In the genomic region with DNA sequence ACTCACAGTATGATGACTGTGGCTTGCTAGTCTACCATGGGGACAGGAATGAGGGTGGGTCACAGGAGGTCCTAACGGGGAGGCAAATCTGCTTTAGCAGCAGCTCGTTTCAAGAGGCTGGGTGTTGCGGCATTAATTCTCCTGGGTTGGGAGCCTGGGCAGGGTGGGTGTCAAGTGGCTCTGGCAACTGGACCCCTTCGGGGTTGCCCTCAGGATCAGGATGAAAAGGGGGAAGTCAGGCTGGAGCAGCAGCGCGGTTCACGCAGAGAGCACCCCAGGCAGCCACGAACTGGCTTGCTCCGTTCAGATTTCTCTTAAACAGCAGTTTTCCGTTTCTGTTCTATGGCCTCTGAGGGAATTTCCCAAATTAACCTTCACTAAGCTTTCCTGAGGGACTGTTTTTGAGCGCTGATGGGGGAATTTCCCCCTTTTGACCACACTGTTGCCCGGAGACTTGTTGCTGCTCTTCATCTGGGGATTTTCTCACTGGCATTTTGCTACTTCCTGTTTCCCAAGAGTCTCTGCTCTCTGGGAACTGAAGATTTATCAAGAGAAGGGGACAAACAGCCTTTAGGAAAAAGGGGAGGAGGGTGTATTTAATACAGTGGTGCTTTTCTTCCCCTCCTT, we compare ENCODE assay signal across 1 cellular context.
TF ChIP-seq lines count a peak whose summit lies in the region.

No MANE protein-coding gene starts in this region.

TF ChIP-seq in H1, 55 proteins besides CTCF, POLR2A, EP300 and RAD21:
- TF ChIP-seq RBBP5 (IDR thresholded peaks at IDR 0.05; ENCODE audit: borderline replicate concordance, low read depth, low read length): no peak
- no peak for TF ChIP-seq GTF2F1 (IDR thresholded peaks at IDR 0.05; ENCODE audit: borderline replicate concordance, low read depth, low read length)
- no peak for TF ChIP-seq KDM1A (IDR thresholded peaks at IDR 0.05; ENCODE audit: borderline replicate concordance, low read length)
- no peak for TF ChIP-seq CTBP2 (IDR thresholded peaks at IDR 0.05; ENCODE audit: borderline replicate concordance, insufficient read depth, insufficient read length, low read length)
- no peak for TF ChIP-seq BCL11A (IDR thresholded peaks at IDR 0.05; ENCODE audit: low read depth in 2 of 2, low read length in 2 of 2)
- TF ChIP-seq SIRT6 (IDR thresholded peaks at IDR 0.05; ENCODE audit: low read length): no peak
- TF ChIP-seq EZH2 (IDR thresholded peaks at IDR 0.05; ENCODE audit: low read depth, low read length, severe bottlenecking): no peak
